Comparison of ENCODE assay signal across 15 cellular contexts in the genomic region with DNA sequence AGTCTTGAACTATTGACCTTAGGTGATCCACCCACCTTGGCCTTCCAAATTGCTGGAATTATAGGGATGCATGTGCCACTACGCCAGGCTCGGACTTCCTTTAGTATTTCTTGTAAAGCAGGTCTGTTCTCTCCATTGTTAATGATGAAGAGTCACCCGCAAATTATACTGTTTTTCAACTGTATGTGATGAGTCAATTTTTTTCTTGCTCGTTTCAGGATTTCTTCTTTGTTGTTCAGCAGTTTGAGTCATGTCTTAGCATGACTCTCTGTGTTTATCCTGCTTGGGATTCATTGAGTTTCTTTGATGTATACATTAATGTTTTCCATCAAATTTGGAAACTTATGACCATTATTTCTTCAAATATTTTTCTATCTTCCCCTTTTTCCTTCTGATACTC. TPM values are rescaled to one million over a fixed set of nuclear protein-coding genes. Genes with fewer than 3 reads are reported as not detected.
DNase-seq lines count a peak whose midpoint lies in the region; ATAC-seq and TF ChIP-seq lines count a peak whose summit lies in the region.
"Had no signal": no experiment of that assay in that cellular context is flagged by ENCODE, and none has a peak within 500 bp of the region (broad histone marks: within the 10 kb centered on the region; RNA-seq: fewer than 3 reads in every experiment).

No MANE protein-coding gene starts in this region.

- H3K79me2 ChIP-seq in osteoblast (ENCODE audit: insufficient read depth, low read length), result no peaks in the 10 kb centered on the region

- H3K9me3 ChIP-seq in osteoblast (ENCODE audit: low read depth, low read length) (no peaks in the 10 kb centered on the region), transverse colon (no peaks in the 10 kb centered on the region)

- TF ChIP-seq POLR2A in transverse colon (IDR thresholded peaks at IDR 0.05), result no peak

- WGBS in transverse colon (ENCODE audit: low coverage in 1 of 2), 2 donors, result 91% methylated on average over 4 of the region's 4 CpGs; no CpG with 5 or more reads in 1 of the 2 donors

- H2AFZ ChIP-seq in osteoblast (ENCODE audit: low read length), result peak overlapping the region; percentile 44

- H3K27me3 ChIP-seq in osteoblast (ENCODE audit: insufficient read depth, low read length) (no peaks in the 10 kb centered on the region), transverse colon (no peaks in the 10 kb centered on the region)
- H3K27me3 ChIP-seq: BLaER1 treated with 17β-estradiol and CSF1 and Interleukin-3, amounts not matched to agents 10 nM and 100 nM had no signal

- peak overlapping the region; percentile 59 for H3K4me2 ChIP-seq in osteoblast (ENCODE audit: insufficient read depth, low read length)
- H3K4me2 ChIP-seq: BLaER1 treated with 17β-estradiol and CSF1 and Interleukin-3, amounts not matched to agents 10 nM and 100 nM had no signal

- in situ Hi-C loops in transverse colon (cut with MboI; ENCODE audit: low pct_ligation_motif_present in 1 of 4, low pct_unique_long_range_greater_than_20kb in 1 of 4, low sequenced_read_pairs in 3 of 4), result no loop called here

- ATAC-seq in GM18873 (IDR thresholded peaks at IDR 0.05; ENCODE audit: low FRiP score, unreplicated experiment), result no peak
- ATAC-seq: stimulated activated naive CD8-positive, alpha-beta T cell treated with anti-CD3 and anti-CD28 coated beads, Interleukin-15, amount 100 ng/mL, for 72 hours had no signal

- intact Hi-C loops in transverse colon (cut with DNase I; ENCODE audit: low total_unique reads), result no loop called here

- no peaks in the 10 kb centered on the region for H4K20me1 ChIP-seq in osteoblast (ENCODE audit: insufficient read depth, low read length)
- H4K20me1 ChIP-seq: BLaER1 treated with 17β-estradiol and CSF1 and Interleukin-3, amounts not matched to agents 10 nM and 100 nM had no signal

- H3K36me3 ChIP-seq in osteoblast (ENCODE audit: insufficient read depth, low read length) (no peaks in the 10 kb centered on the region), transverse colon (no peaks in the 10 kb centered on the region)
- H3K36me3 ChIP-seq: BLaER1 treated with 17β-estradiol and CSF1 and Interleukin-3, amounts not matched to agents 10 nM and 100 nM had no signal

- H3K27ac ChIP-seq in osteoblast (ENCODE audit: low read depth, low read length), result peak overlapping the region; percentile 76
- no peak overlapping the region for H3K27ac ChIP-seq in transverse colon
- H3K27ac ChIP-seq: BLaER1 treated with 17β-estradiol and CSF1 and Interleukin-3, amounts not matched to agents 10 nM and 100 nM had no signal

- TF ChIP-seq EP300 in transverse colon (IDR thresholded peaks at IDR 0.05; ENCODE audit: low read depth), result no peak

- H3K4me1 ChIP-seq in osteoblast (ENCODE audit: insufficient read depth, low read length) (peaks cover 8% of the 10 kb centered on the region), transverse colon (no peaks in the 10 kb centered on the region)
- H3K4me1 ChIP-seq: BLaER1 treated with 17β-estradiol and CSF1 and Interleukin-3, amounts not matched to agents 10 nM and 100 nM had no signal

- peak; percentile 29 for DNase-seq in Daoy (ENCODE audit: low read depth)
- peak; percentile 70 for DNase-seq in M059J (ENCODE audit: low read depth)
- peak; percentile 62 for DNase-seq in dermis blood vessel endothelial cell
- DNase-seq in osteoblast (ENCODE audit: insufficient read length, low spot score, missing footprints), result peak; percentile 92
- DNase-seq in NCI-H748 (lab: John Stamatoyannopoulos, UW; ENCODE audit: unreplicated experiment), result no peak
- no peak for DNase-seq in transverse colon
- DNase-seq in NCI-H1105 (lab: John Stamatoyannopoulos, UW), result no peak
- DNase-seq: activated CD4-positive, alpha-beta memory T cell treated with anti-CD3 and anti-CD28 coated beads for 36 hours; anterior cingulate cortex; DMS153; NCI-H187 treated with DMSO at 0.1 percent for 48 hours; NCI-H446 treated with DMSO at 0.1 percent for 48 hours; stimulated activated naive CD8-positive, alpha-beta T cell treated with anti-CD3 and anti-CD28 coated beads, Interleukin-15, amount 100 ng/mL, for 72 hours had no signal

- no peak for TF ChIP-seq CTCF in osteoblast (IDR thresholded peaks at IDR 0.05; ENCODE audit: extremely low read depth, low read depth, low read length)
- no peak for TF ChIP-seq CTCF in transverse colon (IDR thresholded peaks at IDR 0.05)

- H3K4me3 ChIP-seq in osteoblast (ENCODE audit: insufficient read depth, low read length) (peak overlapping the region; percentile 11), transverse colon (no peak overlapping the region)
- H3K4me3 ChIP-seq: BLaER1 treated with 17β-estradiol and CSF1 and Interleukin-3, amounts not matched to agents 10 nM and 100 nM had no signal

RNA-seq across cellular contexts. Expression of gene GRAMD1C, which starts 28.9 kb away (rescaled TPM):
- 11.7 and 22.1 TPM in 2 replicates for total RNA-seq in Daoy (2014; rRNA removed; shearing (Covaris generic))
- total RNA-seq in M059J (2014; rRNA removed; shearing (Covaris generic)), result 2.2 and 3.6 TPM in 2 replicates
- total RNA-seq in dermis blood vessel endothelial cell (58.2 and 65.7 TPM in 2 replicates), osteoblast (1.2 and 2.2 TPM in 2 replicates), transverse colon (10 to 100 TPM in 3 of 4 donors, 1 to 10 TPM in 1; 2.6 to 24.5 (median 13.3) TPM)

Comparison
In these comparisons a context has a peak if more than half of its experiments do, and no peak if none do; other contexts are left out.
1. DNase-seq: peak in Daoy (single experiment), M059J (single experiment), dermis blood vessel endothelial cell (single experiment) and osteoblast (single experiment); none in NCI-H748 (single experiment), transverse colon (single experiment) and NCI-H1105 (single experiment).